Comparison of ENCODE assay signal across 14 cellular contexts in genomic region chr21:45403133-45403824, GRCh38. TPM values are rescaled to one million over a fixed set of nuclear protein-coding genes. Genes with fewer than 3 reads are reported as not detected.
DNase-seq lines count a peak whose midpoint lies in the region; ATAC-seq and TF ChIP-seq lines count a peak whose summit lies in the region.
"Had no signal": no experiment of that assay in that cellular context is flagged by ENCODE, and none has a peak within 500 bp of the region (broad histone marks: within the 10 kb centered on the region; RNA-seq: fewer than 3 reads in every experiment).

No MANE protein-coding gene starts in this region.

- CTCF ChIA-PET in activated CD8-positive, alpha-beta memory T cell treated with anti-CD3 and anti-CD28 coated beads, Interleukin-2, amount 10 ng/mL, durations not matched to agents 7 days and 5 days (lab: Charles Lee): no interaction called here
- CTCF ChIA-PET in activated CD8-positive, alpha-beta T cell treated with anti-CD3 and anti-CD28 coated beads for 36 hours (lab: Charles Lee): no interaction called here
- CTCF ChIA-PET in A673 (lab: Charles Lee): no interaction called here

- H3K27me3 Mint-ChIP-seq in activated CD8-positive, alpha-beta memory T cell treated with anti-CD3 and anti-CD28 coated beads, Interleukin-2, amount 10 ng/mL, durations not matched to agents 7 days and 5 days: peaks cover 70% of the 10 kb centered on the region
- peaks cover 59% of the 10 kb centered on the region for H3K27me3 Mint-ChIP-seq in activated CD8-positive, alpha-beta T cell treated with anti-CD3 and anti-CD28 coated beads for 36 hours
- peaks cover 84% of the 10 kb centered on the region for H3K27me3 Mint-ChIP-seq in stimulated activated memory B cell treated with anti-CD40 and anti-IgM and Interleukin-4, amounts not matched to agents 10 μg/mL and 1 μg/mL and 100 μg/mL, for 72 hours

- H3K27ac Mint-ChIP-seq in activated CD8-positive, alpha-beta memory T cell treated with anti-CD3 and anti-CD28 coated beads, Interleukin-2, amount 10 ng/mL, durations not matched to agents 7 days and 5 days: no peak overlapping the region
- no peak overlapping the region for H3K27ac Mint-ChIP-seq in activated CD8-positive, alpha-beta T cell treated with anti-CD3 and anti-CD28 coated beads for 36 hours
- H3K27ac Mint-ChIP-seq in stimulated activated memory B cell treated with anti-CD40 and anti-IgM and Interleukin-4, amounts not matched to agents 10 μg/mL and 1 μg/mL and 100 μg/mL, for 72 hours: no peak overlapping the region

- no peak for ATAC-seq in activated CD8-positive, alpha-beta memory T cell treated with anti-CD3 and anti-CD28 coated beads, Interleukin-2, amount 10 ng/mL, durations not matched to agents 7 days and 5 days
- ATAC-seq in activated CD8-positive, alpha-beta T cell treated with anti-CD3 and anti-CD28 coated beads for 36 hours: no peak
- ATAC-seq in left ventricle myocardium superior (no peak), HG02763 (IDR thresholded peaks at IDR 0.05; ENCODE audit: unreplicated experiment) (no peak)
- no peak for ATAC-seq in stimulated activated memory B cell treated with anti-CD40 and anti-IgM and Interleukin-4, amounts not matched to agents 10 μg/mL and 1 μg/mL and 100 μg/mL, for 72 hours

- peaks cover 5% of the 10 kb centered on the region for H3K4me1 ChIP-seq in A673 (ENCODE audit: insufficient read depth, low read length, poor library complexity, severe bottlenecking)

- peaks cover 2% of the 10 kb centered on the region for H3K36me3 Mint-ChIP-seq in activated CD8-positive, alpha-beta memory T cell treated with anti-CD3 and anti-CD28 coated beads, Interleukin-2, amount 10 ng/mL, durations not matched to agents 7 days and 5 days
- no peaks in the 10 kb centered on the region for H3K36me3 Mint-ChIP-seq in activated CD8-positive, alpha-beta T cell treated with anti-CD3 and anti-CD28 coated beads for 36 hours (ENCODE audit: low read depth)
- peaks cover 7% of the 10 kb centered on the region for H3K36me3 Mint-ChIP-seq in stimulated activated memory B cell treated with anti-CD40 and anti-IgM and Interleukin-4, amounts not matched to agents 10 μg/mL and 1 μg/mL and 100 μg/mL, for 72 hours

- no peak for DNase-seq in activated CD8-positive, alpha-beta memory T cell treated with anti-CD3 and anti-CD28 coated beads, Interleukin-2, amount 10 ng/mL, durations not matched to agents 7 days and 5 days
- DNase-seq in activated CD8-positive, alpha-beta memory T cell treated with anti-CD3 and anti-CD28 coated beads, Interleukin-2, amount 50 U/mL, for 48 hours: no peak
- DNase-seq in activated CD8-positive, alpha-beta T cell treated with anti-CD3 and anti-CD28 coated beads for 36 hours: no peak
- DNase-seq in left ventricle myocardium superior: peak; percentile 19
- no peak for DNase-seq in stimulated activated CD4-positive, alpha-beta T cell treated with anti-CD3 and anti-CD28 coated beads, Interleukin-15, amount 100 ng/mL, for 24 hours
- DNase-seq in A673 (ENCODE audit: low spot score): no peak
- DNase-seq: NCI-H1092, T-helper 9 cell had no signal

- no peaks in the 10 kb centered on the region for H3K9me3 Mint-ChIP-seq in activated CD8-positive, alpha-beta memory T cell treated with anti-CD3 and anti-CD28 coated beads, Interleukin-2, amount 10 ng/mL, durations not matched to agents 7 days and 5 days (ENCODE audit: low read depth)
- H3K9me3 Mint-ChIP-seq in activated CD8-positive, alpha-beta T cell treated with anti-CD3 and anti-CD28 coated beads for 36 hours: peaks cover 7% of the 10 kb centered on the region
- peaks cover 6% of the 10 kb centered on the region for H3K9me3 Mint-ChIP-seq in stimulated activated memory B cell treated with anti-CD40 and anti-IgM and Interleukin-4, amounts not matched to agents 10 μg/mL and 1 μg/mL and 100 μg/mL, for 72 hours

- peaks cover 11% of the 10 kb centered on the region for H3K27me3 ChIP-seq in A673 (replicated peaks; ENCODE audit: insufficient read depth, low read depth, low read length, poor library complexity)

- no peak overlapping the region for H3K27ac ChIP-seq in A673 (ENCODE audit: low read depth, low read length, poor library complexity, severe bottlenecking)
- H3K27ac ChIP-seq: HL-60 had no signal

- H3K36me3 ChIP-seq in A673 (ENCODE audit: insufficient read depth, low read length, poor library complexity, severe bottlenecking): no peaks in the 10 kb centered on the region
- H3K36me3 ChIP-seq: gastrocnemius medialis, left lung had no signal

- POLR2A ChIA-PET in activated CD8-positive, alpha-beta T cell treated with anti-CD3 and anti-CD28 coated beads for 36 hours (lab: Charles Lee): no interaction called here
- POLR2A ChIA-PET in A673 (lab: Charles Lee; ENCODE audit: low non-redundant PET): no interaction called here

- intact Hi-C loops in activated CD8-positive, alpha-beta T cell treated with anti-CD3 and anti-CD28 coated beads for 36 hours (cut with micrococcal nuclease): no loop called here
- intact Hi-C loops in left ventricle myocardium superior (cut with micrococcal nuclease) (no loop called here), A673 (cut with micrococcal nuclease; ENCODE audit: unreplicated experiment) (no loop called here)

- TF ChIP-seq CTCF in activated CD8-positive, alpha-beta T cell treated with anti-CD3 and anti-CD28 coated beads for 36 hours (IDR thresholded peaks at IDR 0.05): no peak
- no peak for TF ChIP-seq CTCF in A673 (conservative IDR thresholded peaks at IDR 0.05; ENCODE audit: low read depth, low read length)

- peaks cover 8% of the 10 kb centered on the region for H3K4me1 Mint-ChIP-seq in activated CD8-positive, alpha-beta memory T cell treated with anti-CD3 and anti-CD28 coated beads, Interleukin-2, amount 10 ng/mL, durations not matched to agents 7 days and 5 days
- H3K4me1 Mint-ChIP-seq in activated CD8-positive, alpha-beta T cell treated with anti-CD3 and anti-CD28 coated beads for 36 hours (ENCODE audit: low read depth): peaks cover 11% of the 10 kb centered on the region
- H3K4me1 Mint-ChIP-seq in stimulated activated memory B cell treated with anti-CD40 and anti-IgM and Interleukin-4, amounts not matched to agents 10 μg/mL and 1 μg/mL and 100 μg/mL, for 72 hours: peaks cover 16% of the 10 kb centered on the region

- no peak overlapping the region for H3K4me3 ChIP-seq in A673 (ENCODE audit: low read depth, low read length, poor library complexity, severe bottlenecking)
- H3K4me3 ChIP-seq: A549, left lung had no signal

- no TSS peak for BruUV-seq in A673 (replicated peaks; lab: Mats Ljungman, UMichigan)

- H3K4me3 Mint-ChIP-seq in activated CD8-positive, alpha-beta memory T cell treated with anti-CD3 and anti-CD28 coated beads, Interleukin-2, amount 10 ng/mL, durations not matched to agents 7 days and 5 days: peak overlapping the region; percentile 4
- peak overlapping the region; percentile 63 for H3K4me3 Mint-ChIP-seq in activated CD8-positive, alpha-beta T cell treated with anti-CD3 and anti-CD28 coated beads for 36 hours
- H3K4me3 Mint-ChIP-seq in stimulated activated memory B cell treated with anti-CD40 and anti-IgM and Interleukin-4, amounts not matched to agents 10 μg/mL and 1 μg/mL and 100 μg/mL, for 72 hours: peak overlapping the region; percentile 60

- H3K9me3 ChIP-seq in A673 (ENCODE audit: low read depth, low read length, poor library complexity, severe bottlenecking): no peaks in the 10 kb centered on the region

RNA-seq across cellular contexts. Expression of gene COL18A1, which starts 1.7 kb away (rescaled TPM):
- total RNA-seq in activated CD8-positive, alpha-beta memory T cell treated with anti-CD3 and anti-CD28 coated beads, Interleukin-2, amount 10 ng/mL, durations not matched to agents 7 days and 5 days: 1 to 10 TPM; 5.2 to 7.3 TPM
- total RNA-seq in activated CD8-positive, alpha-beta T cell treated with anti-CD3 and anti-CD28 coated beads for 36 hours: 1 to 10 TPM; 9.4 to 9.7 TPM
- total RNA-seq in left ventricle myocardium superior (52.4 TPM), A673 (2021) (3.3 and 5.0 TPM in 2 replicates)

Comparison
In these comparisons a context has a peak if more than half of its experiments do, and no peak if none do; other contexts are left out.
1. H3K4me3 Mint-ChIP-seq: peak in every context shown above with its lines; median percentile 63 in activated CD8-positive, alpha-beta T cell treated with anti-CD3 and anti-CD28 coated beads for 36 hours; 60 in stimulated activated memory B cell treated with anti-CD40 and anti-IgM and Interleukin-4, amounts not matched to agents 10 μg/mL and 1 μg/mL and 100 μg/mL, for 72 hours; 4 in activated CD8-positive, alpha-beta memory T cell treated with anti-CD3 and anti-CD28 coated beads, Interleukin-2, amount 10 ng/mL, durations not matched to agents 7 days and 5 days.